9 cellular contexts compared by ENCODE assay signal in the genomic region with DNA sequence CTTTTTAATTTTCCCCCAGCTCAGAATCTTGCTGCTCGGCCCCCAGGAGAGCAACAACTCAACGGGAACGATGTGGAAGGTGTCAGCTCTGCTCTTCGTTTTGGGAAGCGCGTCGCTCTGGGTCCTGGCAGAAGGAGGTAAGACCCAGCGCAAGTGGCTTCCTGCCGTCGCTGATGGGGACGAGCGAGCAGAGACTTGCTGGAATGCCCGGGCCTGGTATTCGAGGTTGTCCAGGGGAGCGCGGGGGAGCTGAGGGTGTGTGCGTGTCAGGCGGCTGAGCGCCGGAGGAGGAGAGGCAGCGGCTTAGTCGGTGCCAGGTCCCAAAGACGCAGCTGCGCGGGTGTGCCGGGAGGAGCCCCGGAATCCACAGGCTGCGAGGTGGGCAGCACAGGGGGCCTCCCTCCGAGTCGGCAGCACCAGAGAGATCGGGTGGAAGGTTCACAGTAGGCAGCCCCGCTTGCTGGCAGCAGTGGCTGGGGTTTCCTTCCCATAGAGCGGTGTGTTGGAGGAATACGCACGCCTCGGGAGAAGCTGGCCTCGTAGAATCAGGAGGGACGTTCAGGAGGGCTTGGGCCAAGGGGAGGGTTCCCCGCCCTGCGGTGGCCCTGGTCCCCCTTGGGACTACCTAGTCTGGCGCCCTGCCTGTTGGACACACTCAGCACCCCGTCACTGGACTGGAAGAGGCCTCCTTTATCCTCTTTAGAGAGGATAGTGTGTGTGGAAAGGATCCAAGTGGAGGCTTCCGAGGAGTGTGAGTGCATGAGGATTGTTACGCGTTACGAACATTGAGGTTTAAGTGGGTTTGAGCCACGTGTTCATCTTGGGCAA. TPM values are rescaled to one million over a fixed set of nuclear protein-coding genes. Genes with fewer than 3 reads are reported as not detected.
A peak's percentile ranks its signal among the peaks of the same experiment; 100 is the strongest.
DNase-seq lines count a peak whose midpoint lies in the region; ATAC-seq and TF ChIP-seq lines count a peak whose summit lies in the region.
"Had no signal": no experiment of that assay in that cellular context is flagged by ENCODE, and none has a peak within 500 bp of the region (broad histone marks: within the 10 kb centered on the region; RNA-seq: fewer than 3 reads in every experiment).

No MANE protein-coding gene starts in this region.

- no peaks in the 10 kb centered on the region for H3K4me1 Mint-ChIP-seq in natural killer cell treated with Interleukin-12 subunit alpha and Interleukin-12 subunit beta and Interleukin-15 and Interleukin-18, amount 100 ng/mL, for 72 hours (ENCODE audit: low read depth in 2 of 2)
- peaks cover 12% of the 10 kb centered on the region for H3K4me1 Mint-ChIP-seq in CD14-positive monocyte
- H3K4me1 Mint-ChIP-seq in activated CD4-positive, alpha-beta T cell treated with anti-CD3 and anti-CD28 coated beads, Interleukin-2, amount 10 ng/mL, durations not matched to agents 24 days and 14 days: no peaks in the 10 kb centered on the region

- TF ChIP-seq CTCF in colonic mucosa (IDR thresholded peaks at IDR 0.05) (no peak), stomach (IDR thresholded peaks at IDR 0.05) (no peak), CD14-positive monocyte (IDR thresholded peaks at IDR 0.05) (no peak)

- H3K36me3 ChIP-seq in HUES6 (ENCODE audit: control insufficient read depth, insufficient read depth, low read length) (no peaks in the 10 kb centered on the region), colonic mucosa (no peaks in the 10 kb centered on the region), stomach (no peaks in the 10 kb centered on the region)

- 8 to 13% (median 12%) methylated on average over 34 to 47 of the region's 47 CpGs for WGBS in stomach, 5 donors

- DNase-seq in colonic mucosa (no peak), left colon (peak; percentile 12 to 28), stomach (no peak), CD14-positive monocyte (ENCODE audit: low spot score) (no peak)
- no peak for DNase-seq in natural killer cell treated with Interleukin-12 subunit alpha and Interleukin-12 subunit beta and Interleukin-15 and Interleukin-18, amount 100 ng/mL, for 72 hours (ENCODE audit: low spot score)
- DNase-seq in activated CD4-positive, alpha-beta T cell treated with anti-CD3 and anti-CD28 coated beads, Interleukin-2, amount 10 ng/mL, durations not matched to agents 24 days and 14 days: no peak

- no peak overlapping the region for H3K4me3 Mint-ChIP-seq in natural killer cell treated with Interleukin-12 subunit alpha and Interleukin-12 subunit beta and Interleukin-15 and Interleukin-18, amount 100 ng/mL, for 72 hours
- H3K4me3 Mint-ChIP-seq in CD14-positive monocyte: peak overlapping the region in 1 of 2 donors; percentile 81
- H3K4me3 Mint-ChIP-seq in activated CD4-positive, alpha-beta T cell treated with anti-CD3 and anti-CD28 coated beads, Interleukin-2, amount 10 ng/mL, durations not matched to agents 24 days and 14 days: no peak overlapping the region

- ATAC-seq in left colon: no peak
- ATAC-seq in natural killer cell treated with Interleukin-12 subunit alpha and Interleukin-12 subunit beta and Interleukin-15 and Interleukin-18, amount 100 ng/mL, for 72 hours: no peak
- ATAC-seq in HG02623 (IDR thresholded peaks at IDR 0.05; ENCODE audit: unreplicated experiment): no peak

- H3K4me1 ChIP-seq in HUES6 (ENCODE audit: control insufficient read depth, insufficient read depth, low read length): peaks cover 36% of the 10 kb centered on the region
- H3K4me1 ChIP-seq in colonic mucosa: no peaks in the 10 kb centered on the region
- H3K4me1 ChIP-seq in stomach: peaks cover 0 to 22% (median 6%) of the 10 kb centered on the region in 4 donors

- H3K9me3 ChIP-seq in HUES6 (ENCODE audit: control insufficient read depth, insufficient read depth, low read depth, low read length) (no peaks in the 10 kb centered on the region), colonic mucosa (no peaks in the 10 kb centered on the region), stomach (no peaks in the 10 kb centered on the region)

- H3K4me3 ChIP-seq in HUES6 (ENCODE audit: low read depth, low read length) (peak overlapping the region; percentile 95), colonic mucosa (peak overlapping the region; percentile 20), stomach (peak overlapping the region; percentile 42 to 56 (median 50))

- H3K9me3 Mint-ChIP-seq in natural killer cell treated with Interleukin-12 subunit alpha and Interleukin-12 subunit beta and Interleukin-15 and Interleukin-18, amount 100 ng/mL, for 72 hours: no peaks in the 10 kb centered on the region
- H3K9me3 Mint-ChIP-seq in CD14-positive monocyte: peaks cover 0 to 12% (median 4%) of the 10 kb centered on the region in 7 donors
- no peaks in the 10 kb centered on the region for H3K9me3 Mint-ChIP-seq in activated CD4-positive, alpha-beta T cell treated with anti-CD3 and anti-CD28 coated beads, Interleukin-2, amount 10 ng/mL, durations not matched to agents 24 days and 14 days

- H3K27me3 Mint-ChIP-seq in natural killer cell treated with Interleukin-12 subunit alpha and Interleukin-12 subunit beta and Interleukin-15 and Interleukin-18, amount 100 ng/mL, for 72 hours: peaks cover 43 to 45% of the 10 kb centered on the region in 2 donors
- peaks cover 71 to 83% (median 71%) of the 10 kb centered on the region in 3 donors for H3K27me3 Mint-ChIP-seq in CD14-positive monocyte (ENCODE audit: low read depth in 3 of 3)
- peaks cover 49% of the 10 kb centered on the region for H3K27me3 Mint-ChIP-seq in activated CD4-positive, alpha-beta T cell treated with anti-CD3 and anti-CD28 coated beads, Interleukin-2, amount 10 ng/mL, durations not matched to agents 24 days and 14 days

- H3K9ac ChIP-seq in HUES6 (ENCODE audit: low read length): peak overlapping the region; percentile 79
- peak overlapping the region in 1 of 2 donors; percentile 64 for H3K9ac ChIP-seq in colonic mucosa (ENCODE audit: low read depth in 2 of 2, low read length in 2 of 2)

- no peak for TF ChIP-seq EP300 in stomach (IDR thresholded peaks at IDR 0.05)

- H3K27ac Mint-ChIP-seq in natural killer cell treated with Interleukin-12 subunit alpha and Interleukin-12 subunit beta and Interleukin-15 and Interleukin-18, amount 100 ng/mL, for 72 hours: no peak overlapping the region
- H3K27ac Mint-ChIP-seq in CD14-positive monocyte: peak overlapping the region in 1 of 7 donors; percentile 18
- H3K27ac Mint-ChIP-seq in activated CD4-positive, alpha-beta T cell treated with anti-CD3 and anti-CD28 coated beads, Interleukin-2, amount 10 ng/mL, durations not matched to agents 24 days and 14 days: no peak overlapping the region

- intact Hi-C loops in colonic mucosa (cut with DNase I) (no loop called here), left colon (cut with DNase I, micrococcal nuclease) (no loop called here), stomach (cut with DNase I; ENCODE audit: low total_unique reads) (no loop called here), CD14-positive monocyte (cut with micrococcal nuclease) (no loop called here)
- intact Hi-C loops in activated CD4-positive, alpha-beta T cell treated with anti-CD3 and anti-CD28 coated beads, Interleukin-2, amount 10 ng/mL, durations not matched to agents 24 days and 14 days (cut with micrococcal nuclease): no loop called here

- H3K27ac ChIP-seq in HUES6 (ENCODE audit: low read depth, low read length) (peak overlapping the region; percentile 67), colonic mucosa (peak overlapping the region; percentile 57), stomach (peak overlapping the region; percentile 44 to 91 (median 82))

- no peak for TF ChIP-seq POLR2A in stomach (IDR thresholded peaks at IDR 0.05)

- H3K27me3 ChIP-seq in HUES6 (ENCODE audit: control insufficient read depth, insufficient read depth, low read length) (peaks cover 12% of the 10 kb centered on the region; the same call in 1 of the 2 replicates), colonic mucosa (peaks cover 4% of the 10 kb centered on the region), stomach (peaks cover 0 to 73% (median 45%) of the 10 kb centered on the region in 3 donors)

- no peaks in the 10 kb centered on the region for H3K36me3 Mint-ChIP-seq in natural killer cell treated with Interleukin-12 subunit alpha and Interleukin-12 subunit beta and Interleukin-15 and Interleukin-18, amount 100 ng/mL, for 72 hours
- H3K36me3 Mint-ChIP-seq in CD14-positive monocyte: peaks cover 0 to 8% of the 10 kb centered on the region in 2 donors
- no peaks in the 10 kb centered on the region for H3K36me3 Mint-ChIP-seq in activated CD4-positive, alpha-beta T cell treated with anti-CD3 and anti-CD28 coated beads, Interleukin-2, amount 10 ng/mL, durations not matched to agents 24 days and 14 days (ENCODE audit: low read depth)

RNA-seq across cellular contexts. Expression of a gene that starts 0.5 kb away (rescaled TPM):
- 1 to 10 TPM; 2.7 to 6.1 TPM for total RNA-seq in colonic mucosa
- 1 to 10 TPM; 4.1 to 4.2 TPM for total RNA-seq in left colon
- total RNA-seq in stomach: 10 to 100 TPM in 2 of 5 donors, 1 to 10 TPM in 2, not detected in 1; 2.9 to 37.4 (median 16.9) TPM
- polyA plus RNA-seq in stomach: 10 to 100 TPM in 2 of 3 donors, 1 to 10 TPM in 1; 9.3 to 25.7 (median 24.4) TPM
- not detected for total RNA-seq in natural killer cell treated with Interleukin-12 subunit alpha and Interleukin-12 subunit beta and Interleukin-15 and Interleukin-18, amount 100 ng/mL, for 72 hours
- polyA plus RNA-seq in CD14-positive monocyte: not detected
- total RNA-seq in activated CD4-positive, alpha-beta T cell treated with anti-CD3 and anti-CD28 coated beads, Interleukin-2, amount 10 ng/mL, durations not matched to agents 24 days and 14 days: not detected in 2 replicates
- total RNA-seq: SK-MEL-5 had no signal

Comparison
In these comparisons a context has a peak if more than half of its experiments do, and no peak if none do; other contexts are left out.
1. H3K4me3 ChIP-seq: peak in every context shown above with its lines; median percentile 95 in HUES6; 50 in stomach; 20 in colonic mucosa.
2. DNase-seq: peak in left colon (2 of 2); none in colonic mucosa (single experiment), stomach (single experiment), natural killer cell treated with Interleukin-12 subunit alpha and Interleukin-12 subunit beta and Interleukin-15 and Interleukin-18, amount 100 ng/mL, for 72 hours (single experiment), CD14-positive monocyte (single experiment) and activated CD4-positive, alpha-beta T cell treated with anti-CD3 and anti-CD28 coated beads, Interleukin-2, amount 10 ng/mL, durations not matched to agents 24 days and 14 days (single experiment).
3. Peak in every context shown above with its lines, with median percentiles within 50 percentile points of each other: H3K27ac ChIP-seq.